Comparison of ENCODE assay signal across 19 cellular contexts in genomic region chr3:152061296-152061695, GRCh38.
DNase-seq lines count a peak whose midpoint lies in the region; FAIRE-seq and TF ChIP-seq lines count a peak whose summit lies in the region.
"Had no signal": no experiment of that assay in that cellular context is flagged by ENCODE, and none has a peak within 500 bp of the region (broad histone marks: within the 10 kb centered on the region; RNA-seq: fewer than 3 reads in every experiment).

No MANE protein-coding gene starts in this region.

- no peak overlapping the region for H3K4me3 Mint-ChIP-seq in endodermal cell
- H3K4me3 Mint-ChIP-seq: CD4-positive, alpha-beta memory T cell had no signal

- H3K36me3 Mint-ChIP-seq in endodermal cell (ENCODE audit: low read depth), result no peaks in the 10 kb centered on the region
- H3K36me3 Mint-ChIP-seq: CD4-positive, alpha-beta memory T cell had no signal

- H2AFZ ChIP-seq in parathyroid adenoma, result peak overlapping the region; percentile 6
- H2AFZ ChIP-seq: PC-9 had no signal

- H3K4me3 ChIP-seq in HUES48 (ENCODE audit: low read depth, low read length) (no peak overlapping the region), endodermal cell (ENCODE audit: low read length) (peak overlapping the region; percentile 8), parathyroid adenoma (ENCODE audit: low read depth, low read length) (no peak overlapping the region)
- H3K4me3 ChIP-seq: BLaER1, GM12878, PC-9 had no signal

- TF ChIP-seq CTCF in endodermal cell (conservative IDR thresholded peaks at IDR 0.05) (no peak), parathyroid adenoma (IDR thresholded peaks at IDR 0.05) (no peak)

- no peaks in the 10 kb centered on the region for H3K79me2 ChIP-seq in parathyroid adenoma

- H3K36me3 ChIP-seq in HUES48 (ENCODE audit: control insufficient read depth, insufficient read depth, low read length) (no peaks in the 10 kb centered on the region), endodermal cell (ENCODE audit: control insufficient read depth, insufficient read depth, low read length) (no peaks in the 10 kb centered on the region), parathyroid adenoma (ENCODE audit: control insufficient read depth, insufficient read depth, low read length) (no peaks in the 10 kb centered on the region)
- H3K36me3 ChIP-seq: BLaER1 had no signal

- FAIRE-seq in urothelium cell line (lab: Jason Lieb, UNC), result no peak
- FAIRE-seq: A204.1, GM12878, HepG2 had no signal

- H3K9me3 ChIP-seq in HUES48 (ENCODE audit: control insufficient read depth, insufficient read depth, low read length), result no peaks in the 10 kb centered on the region
- H3K9me3 ChIP-seq in endodermal cell (ENCODE audit: control insufficient read depth, low read length), result peaks cover 10% of the 10 kb centered on the region
- H3K9me3 ChIP-seq in parathyroid adenoma (ENCODE audit: control insufficient read depth, low read length), result no peaks in the 10 kb centered on the region
- H3K9me3 ChIP-seq: BLaER1 had no signal

- no peaks in the 10 kb centered on the region for H3K27me3 Mint-ChIP-seq in endodermal cell (ENCODE audit: insufficient read depth)

- H3K4me1 ChIP-seq in HUES48 (ENCODE audit: control insufficient read depth, insufficient read depth, low read length), result peaks cover 18% of the 10 kb centered on the region
- peaks cover 10% of the 10 kb centered on the region for H3K4me1 ChIP-seq in endodermal cell (ENCODE audit: control insufficient read depth, insufficient read depth, low read length)
- no peaks in the 10 kb centered on the region for H3K4me1 ChIP-seq in parathyroid adenoma
- H3K4me1 ChIP-seq: BLaER1 had no signal

- H3K27ac ChIP-seq in HUES48 (ENCODE audit: low read depth, low read length) (peak overlapping the region; percentile 47), endodermal cell (ENCODE audit: low read depth, low read length) (no peak overlapping the region), parathyroid adenoma (no peak overlapping the region)
- H3K27ac ChIP-seq: BLaER1, PC-9 had no signal

- H3K27me3 ChIP-seq in HUES48 (ENCODE audit: control insufficient read depth, insufficient read depth, low read length), result no peaks in the 10 kb centered on the region
- no peaks in the 10 kb centered on the region for H3K27me3 ChIP-seq in endodermal cell (ENCODE audit: control insufficient read depth, insufficient read depth, low read length, poor library complexity, severe bottlenecking)
- H3K27me3 ChIP-seq in parathyroid adenoma (ENCODE audit: control insufficient read depth, insufficient read depth, low read length), result no peaks in the 10 kb centered on the region
- H3K27me3 ChIP-seq: BLaER1 had no signal

- peak; percentile 61 for DNase-seq in DMS53 (lab: John Stamatoyannopoulos, UW)
- no peak for DNase-seq in endodermal cell
- DNase-seq in stimulated activated CD4-positive, alpha-beta T cell treated with anti-CD3 and anti-CD28 coated beads, Interleukin-4, amount 100 ng/mL, for 4 hours, result no peak
- no peak for DNase-seq in urothelium cell line (ENCODE audit: low spot score)
- no peak for DNase-seq in HUDEP-2 (lab: John Stamatoyannopoulos, UW; ENCODE audit: unreplicated experiment in 76 of 76)
- DNase-seq: CD4-positive, alpha-beta memory T cell; DMS153; EL; HCEC 1CT; KG1; NCI-H1436 treated with DMSO at 0.1 percent for 48 hours; NCI-H748 treated with DMSO at 0.1 percent for 48 hours; PC-9 had no signal

- no peak overlapping the region for H3K4me2 ChIP-seq in parathyroid adenoma (ENCODE audit: low read length)
- H3K4me2 ChIP-seq: BLaER1, PC-9 had no signal

- no peak overlapping the region for H3K27ac Mint-ChIP-seq in endodermal cell
- H3K27ac Mint-ChIP-seq: CD4-positive, alpha-beta memory T cell had no signal

- 92% methylated on average over 1 of the region's 1 CpG; no CpG with 5 or more reads in 1 of the 2 experiments for WGBS in endodermal cell (ENCODE audit: insufficient coverage in 1 of 2, insufficient read length in 1 of 2), 2 experiments

- H3K9ac ChIP-seq in HUES48 (ENCODE audit: low read depth, low read length), result no peak overlapping the region
- no peak overlapping the region for H3K9ac ChIP-seq in endodermal cell (ENCODE audit: extremely low read depth, low read length, poor library complexity, severe bottlenecking)
- H3K9ac ChIP-seq in parathyroid adenoma, result no peak overlapping the region
- H3K9ac ChIP-seq: BLaER1 had no signal

- no peaks in the 10 kb centered on the region for H3K9me3 Mint-ChIP-seq in endodermal cell

- H3K4me1 Mint-ChIP-seq in endodermal cell, result peaks cover 34% of the 10 kb centered on the region
- H3K4me1 Mint-ChIP-seq: CD4-positive, alpha-beta memory T cell had no signal
